ENCODE assay signal across 15 cellular contexts in genomic region chr7:144194453-144194852, GRCh38. TPM values are rescaled to one million over a fixed set of nuclear protein-coding genes. Genes with fewer than 3 reads are reported as not detected.
"Had no signal": no experiment of that assay in that cellular context is flagged by ENCODE, and none has a peak within 500 bp of the region (broad histone marks: within the 10 kb centered on the region; RNA-seq: fewer than 3 reads in every experiment).

No MANE protein-coding gene starts in this region.

RNA-seq across cellular contexts. Expression of gene CTAGE4, which starts 11.2 kb away (rescaled TPM):
- total RNA-seq: activated B cell treated with CpG ODN at 0.5 μM for 24 hours had no signal

RNA-seq across cellular contexts. Expression of gene OR2A42, which starts 45.0 kb away (rescaled TPM):
- total RNA-seq: activated B cell treated with CpG ODN at 0.5 μM for 24 hours; activated CD4-positive, alpha-beta memory T cell treated with anti-CD3 and anti-CD28 coated beads for 36 hours; activated CD4-positive, alpha-beta T cell treated with anti-CD3 and anti-CD28 coated beads, Interleukin-2, amount 10 ng/mL, durations not matched to agents 24 days and 14 days; activated CD8-positive, alpha-beta memory T cell treated with anti-CD3 and anti-CD28 coated beads for 36 hours; activated CD8-positive, alpha-beta T cell treated with anti-CD3 and anti-CD28 coated beads for 36 hours; activated naive CD4-positive, alpha-beta T cell treated with anti-CD3 and anti-CD28 coated beads for 36 hours; activated naive CD4-positive, alpha-beta T cell treated with anti-CD3 and anti-CD28 coated beads, Interleukin-2, amount 50 U/mL, for 72 hours; activated naive CD8-positive, alpha-beta T cell treated with anti-CD3 and anti-CD28 coated beads for 36 hours; activated T-cell treated with anti-CD3 and anti-CD28 coated beads, Interleukin-2, amount 50 U/mL, for 4 hours; activated T-cell treated with anti-CD3 and anti-CD28 coated beads, Interleukin-2, amount 50 U/mL, for 72 hours; activated T-helper 1 cell treated with anti-CD3 and anti-CD28 coated beads, Interleukin-12 subunit alpha, Interleukin-12 subunit beta, Interleukin-2, Interleukin-4 antibody, amounts not matched to agents 30 ng/mL and 10 ng/mL and 1 ng/mL, durations not matched to agents 14 hours and 24 hours and 36 hours; activated T-helper 17 cell treated with anti-CD3 and anti-CD28 coated beads, Interleukin-2, amount 50 U/mL, for 72 hours; astrocyte; body of pancreas; cardiac septum had no signal
